ENCODE assay signal across 9 cellular contexts in the genomic region with DNA sequence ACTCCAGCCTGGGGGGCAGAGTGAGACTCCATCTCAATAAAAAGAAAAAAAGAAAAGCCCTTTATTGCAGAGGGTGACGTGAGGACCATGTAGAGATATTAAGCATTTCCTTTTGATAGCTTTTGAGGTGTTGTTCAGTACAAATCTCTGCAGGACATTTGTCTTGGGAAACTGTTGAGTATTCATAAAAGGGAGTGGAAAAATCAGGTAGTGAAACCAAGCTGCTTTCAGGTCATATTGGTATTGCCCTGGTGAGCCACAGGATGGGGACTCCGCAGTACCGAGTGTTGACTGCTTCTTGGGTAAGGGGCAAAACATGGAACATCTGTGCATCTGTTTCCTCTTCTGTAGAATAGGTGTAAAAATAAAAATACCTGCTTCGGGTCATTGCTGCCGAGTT. TPM values are rescaled to one million over a fixed set of nuclear protein-coding genes. Genes with fewer than 3 reads are reported as not detected.
A peak's percentile ranks its signal among the peaks of the same experiment; 100 is the strongest.
DNase-seq lines count a peak whose midpoint lies in the region; ATAC-seq and TF ChIP-seq lines count a peak whose summit lies in the region.
"Had no signal": no experiment of that assay in that cellular context is flagged by ENCODE, and none has a peak within 500 bp of the region (broad histone marks: within the 10 kb centered on the region; RNA-seq: fewer than 3 reads in every experiment).

No MANE protein-coding gene starts in this region.

- H3K4me3 ChIP-seq in right atrium auricular region = no peak overlapping the region

- H3K27me3 ChIP-seq in right atrium auricular region = no peaks in the 10 kb centered on the region

- H3K36me3 Mint-ChIP-seq in activated CD8-positive, alpha-beta T cell treated with anti-CD3 and anti-CD28 coated beads, Interleukin-2, amount 10 ng/mL, durations not matched to agents 7 days and 5 days (ENCODE audit: low read depth) = peaks cover 35% of the 10 kb centered on the region

- H3K4me1 ChIP-seq in right atrium auricular region = peaks cover 0 to 42% of the 10 kb centered on the region in 2 donors

- H3K27ac Mint-ChIP-seq in activated CD8-positive, alpha-beta T cell treated with anti-CD3 and anti-CD28 coated beads, Interleukin-2, amount 10 ng/mL, durations not matched to agents 7 days and 5 days = peak overlapping the region; percentile 65

- H3K27me3 Mint-ChIP-seq in activated CD8-positive, alpha-beta T cell treated with anti-CD3 and anti-CD28 coated beads, Interleukin-2, amount 10 ng/mL, durations not matched to agents 7 days and 5 days (ENCODE audit: low read depth) = no peaks in the 10 kb centered on the region

- POLR2A ChIA-PET in activated CD8-positive, alpha-beta T cell treated with anti-CD3 and anti-CD28 coated beads, Interleukin-2, amount 10 ng/mL, durations not matched to agents 7 days and 5 days (lab: Charles Lee) = interaction anchor here (1.1 to 5.1 kb wide), 2 partner anchors 9 to 11 kb away, joined by 3 to 51 read pairs; a partner anchor contains a TSS

- H3K4me1 Mint-ChIP-seq in activated CD8-positive, alpha-beta T cell treated with anti-CD3 and anti-CD28 coated beads, Interleukin-2, amount 10 ng/mL, durations not matched to agents 7 days and 5 days (ENCODE audit: low read depth) = peaks cover 54% of the 10 kb centered on the region

- H3K9me3 Mint-ChIP-seq in activated CD8-positive, alpha-beta T cell treated with anti-CD3 and anti-CD28 coated beads, Interleukin-2, amount 10 ng/mL, durations not matched to agents 7 days and 5 days (ENCODE audit: insufficient read depth) = no peaks in the 10 kb centered on the region

- no peak overlapping the region for H3K27ac ChIP-seq in right atrium auricular region

- no peaks in the 10 kb centered on the region for H3K9me3 ChIP-seq in right atrium auricular region

- peak; percentile 56 for DNase-seq in CD1c-positive myeloid dendritic cell (ENCODE audit: extremely low spot score)
- no peak for DNase-seq in activated CD8-positive, alpha-beta T cell treated with anti-CD3 and anti-CD28 coated beads, Interleukin-2, amount 10 ng/mL, durations not matched to agents 7 days and 5 days
- DNase-seq in hypothalamus (lab: John Stamatoyannopoulos, UW) = no peak
- DNase-seq in Ammon's horn (ENCODE audit: low spot score) = no peak
- DNase-seq in GF-D8 (lab: John Stamatoyannopoulos, UW) = no peak
- no peak for DNase-seq in right atrium auricular region (ENCODE audit: low spot score)
- DNase-seq: activated CD8-positive, alpha-beta memory T cell treated with anti-CD3 and anti-CD28 coated beads, Interleukin-2, amount 50 U/mL, for 48 hours had no signal

- CTCF ChIA-PET in activated CD8-positive, alpha-beta T cell treated with anti-CD3 and anti-CD28 coated beads, Interleukin-2, amount 10 ng/mL, durations not matched to agents 7 days and 5 days (lab: Charles Lee) = interaction anchor here (1.5 kb wide), 1 partner anchor 82 kb away, joined by 5 read pairs; no protein-coding TSS in a partner anchor

- TF ChIP-seq CTCF in right atrium auricular region (IDR thresholded peaks at IDR 0.05) = no peak

- H3K4me3 Mint-ChIP-seq in activated CD8-positive, alpha-beta T cell treated with anti-CD3 and anti-CD28 coated beads, Interleukin-2, amount 10 ng/mL, durations not matched to agents 7 days and 5 days = no peak overlapping the region

- H3K36me3 ChIP-seq in right atrium auricular region = peaks cover 15% of the 10 kb centered on the region

- peak; percentile 53 for ATAC-seq in GM19328 (IDR thresholded peaks at IDR 0.05; ENCODE audit: unreplicated experiment)
- peak; percentile 65 for ATAC-seq in HG03025 (IDR thresholded peaks at IDR 0.05; ENCODE audit: low FRiP score, unreplicated experiment)
- ATAC-seq in activated CD8-positive, alpha-beta T cell treated with anti-CD3 and anti-CD28 coated beads, Interleukin-2, amount 10 ng/mL, durations not matched to agents 7 days and 5 days = no peak

RNA-seq across cellular contexts. Expression of a gene that starts 9.9 kb away (rescaled TPM):
- total RNA-seq in activated CD8-positive, alpha-beta T cell treated with anti-CD3 and anti-CD28 coated beads, Interleukin-2, amount 10 ng/mL, durations not matched to agents 7 days and 5 days = 10 to 100 TPM; 53.8 to 57.3 TPM
- total RNA-seq in right atrium auricular region = 10 to 100 TPM; 36.7 to 42.5 TPM

RNA-seq across cellular contexts. Expression of a gene that starts 36.0 kb away (rescaled TPM):
- 1 to 10 TPM; 7.4 to 8.7 TPM for total RNA-seq in activated CD8-positive, alpha-beta T cell treated with anti-CD3 and anti-CD28 coated beads, Interleukin-2, amount 10 ng/mL, durations not matched to agents 7 days and 5 days
- 10 to 100 TPM; 12.1 to 22.6 TPM for total RNA-seq in right atrium auricular region
